Comparison of ENCODE assay signal across 1 cellular context in the genomic region with DNA sequence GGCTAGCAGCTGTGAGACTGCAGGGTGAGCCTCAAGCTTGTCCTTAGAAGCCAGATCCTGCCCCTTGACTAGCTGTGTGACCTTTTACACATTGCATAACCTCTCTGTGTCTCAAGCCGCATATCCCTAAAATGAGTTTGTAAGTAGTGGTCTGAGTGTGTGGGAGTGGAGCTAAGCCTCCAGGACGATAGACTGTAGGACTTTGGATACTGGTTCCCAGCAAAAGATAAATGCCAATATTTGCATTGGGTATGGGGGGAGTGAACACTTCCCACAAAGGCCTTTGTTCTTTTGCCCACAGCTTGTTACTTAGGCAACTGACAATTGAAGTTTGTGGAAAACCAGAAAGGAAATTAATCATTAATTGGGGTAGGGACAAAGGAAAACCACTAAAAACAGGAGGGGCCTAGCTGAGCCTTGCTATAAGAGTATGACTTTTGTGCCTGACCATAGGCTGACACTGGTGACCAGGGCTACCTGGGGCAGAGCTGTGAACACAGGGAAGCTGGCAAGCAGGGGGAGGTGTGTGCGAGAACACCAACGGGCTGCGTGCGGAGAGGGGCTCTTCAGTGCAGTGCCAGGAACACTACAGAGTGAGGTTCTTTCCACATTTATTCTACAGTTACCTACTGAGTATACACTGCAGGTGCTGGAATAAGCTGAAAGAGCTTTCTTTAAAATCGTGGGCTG.
A peak's percentile ranks its signal among the peaks of the same experiment; 100 is the strongest.
TF ChIP-seq lines count a peak whose summit lies in the region.

No MANE protein-coding gene starts in this region.

TF ChIP-seq in HepG2, 621 proteins besides CTCF, POLR2A, EP300 and RAD21 (continued from another document and continues in another):
- TF ChIP-seq, protein P1, sequence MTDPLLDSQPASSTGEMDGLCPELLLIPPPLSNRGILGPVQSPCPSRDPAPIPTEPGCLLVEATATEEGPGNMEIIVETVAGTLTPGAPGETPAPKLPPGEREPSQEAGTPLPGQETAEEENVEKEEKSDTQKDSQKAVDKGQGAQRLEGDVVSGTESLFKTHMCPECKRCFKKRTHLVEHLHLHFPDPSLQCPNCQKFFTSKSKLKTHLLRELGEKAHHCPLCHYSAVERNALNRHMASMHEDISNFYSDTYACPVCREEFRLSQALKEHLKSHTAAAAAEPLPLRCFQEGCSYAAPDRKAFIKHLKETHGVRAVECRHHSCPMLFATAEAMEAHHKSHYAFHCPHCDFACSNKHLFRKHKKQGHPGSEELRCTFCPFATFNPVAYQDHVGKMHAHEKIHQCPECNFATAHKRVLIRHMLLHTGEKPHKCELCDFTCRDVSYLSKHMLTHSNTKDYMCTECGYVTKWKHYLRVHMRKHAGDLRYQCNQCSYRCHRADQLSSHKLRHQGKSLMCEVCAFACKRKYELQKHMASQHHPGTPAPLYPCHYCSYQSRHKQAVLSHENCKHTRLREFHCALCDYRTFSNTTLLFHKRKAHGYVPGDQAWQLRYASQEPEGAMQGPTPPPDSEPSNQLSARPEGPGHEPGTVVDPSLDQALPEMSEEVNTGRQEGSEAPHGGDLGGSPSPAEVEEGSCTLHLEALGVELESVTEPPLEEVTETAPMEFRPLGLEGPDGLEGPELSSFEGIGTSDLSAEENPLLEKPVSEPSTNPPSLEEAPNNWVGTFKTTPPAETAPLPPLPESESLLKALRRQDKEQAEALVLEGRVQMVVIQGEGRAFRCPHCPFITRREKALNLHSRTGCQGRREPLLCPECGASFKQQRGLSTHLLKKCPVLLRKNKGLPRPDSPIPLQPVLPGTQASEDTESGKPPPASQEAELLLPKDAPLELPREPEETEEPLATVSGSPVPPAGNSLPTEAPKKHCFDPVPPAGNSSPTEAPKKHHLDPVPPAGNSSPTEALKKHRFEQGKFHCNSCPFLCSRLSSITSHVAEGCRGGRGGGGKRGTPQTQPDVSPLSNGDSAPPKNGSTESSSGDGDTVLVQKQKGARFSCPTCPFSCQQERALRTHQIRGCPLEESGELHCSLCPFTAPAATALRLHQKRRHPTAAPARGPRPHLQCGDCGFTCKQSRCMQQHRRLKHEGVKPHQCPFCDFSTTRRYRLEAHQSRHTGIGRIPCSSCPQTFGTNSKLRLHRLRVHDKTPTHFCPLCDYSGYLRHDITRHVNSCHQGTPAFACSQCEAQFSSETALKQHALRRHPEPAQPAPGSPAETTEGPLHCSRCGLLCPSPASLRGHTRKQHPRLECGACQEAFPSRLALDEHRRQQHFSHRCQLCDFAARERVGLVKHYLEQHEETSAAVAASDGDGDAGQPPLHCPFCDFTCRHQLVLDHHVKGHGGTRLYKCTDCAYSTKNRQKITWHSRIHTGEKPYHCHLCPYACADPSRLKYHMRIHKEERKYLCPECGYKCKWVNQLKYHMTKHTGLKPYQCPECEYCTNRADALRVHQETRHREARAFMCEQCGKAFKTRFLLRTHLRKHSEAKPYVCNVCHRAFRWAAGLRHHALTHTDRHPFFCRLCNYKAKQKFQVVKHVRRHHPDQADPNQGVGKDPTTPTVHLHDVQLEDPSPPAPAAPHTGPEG (CRISPR knock-in tag; IDR thresholded peaks at IDR 0.05), result 0 out of 2 replicates have a peak, but pooled peaks have one; percentile 33
- TF ChIP-seq HES4 (CRISPR knock-in tag; IDR thresholded peaks at IDR 0.05; ENCODE audit: borderline replicate concordance) (no peak), ZNF484 (CRISPR knock-in tag; IDR thresholded peaks at IDR 0.05; ENCODE audit: borderline replicate concordance, low read depth) (no peak), JUNB (CRISPR knock-in tag; IDR thresholded peaks at IDR 0.05; ENCODE audit: borderline replicate concordance) (no peak), ZNF703 (CRISPR knock-in tag; IDR thresholded peaks at IDR 0.05; ENCODE audit: borderline replicate concordance) (no peak), ZNF605 (CRISPR knock-in tag; IDR thresholded peaks at IDR 0.05) (no peak), ADNP (CRISPR knock-in tag; IDR thresholded peaks at IDR 0.05) (peak; percentile 99), ZNF382 (CRISPR knock-in tag; IDR thresholded peaks at IDR 0.05; ENCODE audit: borderline replicate concordance) (no peak), NR1H2 (CRISPR knock-in tag; IDR thresholded peaks at IDR 0.05; ENCODE audit: borderline replicate concordance, low read depth) (no peak), ZKSCAN8 (CRISPR knock-in tag; IDR thresholded peaks at IDR 0.05; ENCODE audit: borderline replicate concordance) (peak; percentile 78), ZNF552 (CRISPR knock-in tag; IDR thresholded peaks at IDR 0.05; ENCODE audit: borderline replicate concordance) (peak; percentile 71), RFX5 (IDR thresholded peaks at IDR 0.05; ENCODE audit: low read depth, low read length) (peak; percentile 7; the same call in 1 of the 2 replicates), ARNT (IDR thresholded peaks at IDR 0.05) (no peak), ZFX (CRISPR knock-in tag; IDR thresholded peaks at IDR 0.05; ENCODE audit: low read depth) (peak; percentile 76; the same call in 1 of the 2 replicates), TBP (CRISPR knock-in tag; IDR thresholded peaks at IDR 0.05) (no peak), NFATC3 (CRISPR knock-in tag; IDR thresholded peaks at IDR 0.05) (no peak), MBNL3 (CRISPR knock-in tag; conservative IDR thresholded peaks at IDR 0.05) (no peak), PPARG (CRISPR knock-in tag; conservative IDR thresholded peaks at IDR 0.05) (peak; percentile 85), ETV6 (CRISPR knock-in tag; conservative IDR thresholded peaks at IDR 0.05) (no peak), HCFC1 (IDR thresholded peaks at IDR 0.05; ENCODE audit: low read depth, low read length) (no peak), ZNF292 (CRISPR knock-in tag; IDR thresholded peaks at IDR 0.05; ENCODE audit: borderline replicate concordance, low read depth) (peak; percentile 95), ZNF510 (CRISPR knock-in tag; IDR thresholded peaks at IDR 0.05; ENCODE audit: low read depth) (no peak), NCOR1 (IDR thresholded peaks at IDR 0.05; ENCODE audit: borderline replicate concordance, low read length) (peak; percentile 98; the same call in 1 of the 2 replicates), RARA (CRISPR knock-in tag; IDR thresholded peaks at IDR 0.05) (peak; percentile 86), RBM39 (IDR thresholded peaks at IDR 0.05; ENCODE audit: low read depth, low read length, poor library complexity, severe bottlenecking) (no peak), ZNF629 (CRISPR knock-in tag; conservative IDR thresholded peaks at IDR 0.05) (no peak), FOXP1 (IDR thresholded peaks at IDR 0.05) (0 out of 2 replicates have a peak, but pooled peaks have one; percentile 23), FOXP1 (CRISPR knock-in tag; IDR thresholded peaks at IDR 0.05) (peak; percentile 89), CBFB (CRISPR knock-in tag; IDR thresholded peaks at IDR 0.05) (peak; percentile 94), HMG20A (CRISPR knock-in tag; IDR thresholded peaks at IDR 0.05; ENCODE audit: borderline replicate concordance) (peak; percentile 94), ISX (CRISPR knock-in tag; conservative IDR thresholded peaks at IDR 0.05) (no peak), CC2D1A (CRISPR knock-in tag; IDR thresholded peaks at IDR 0.05) (no peak), ZNF205 (CRISPR knock-in tag; IDR thresholded peaks at IDR 0.05) (peak; percentile 75; the same call in 1 of the 2 replicates)
- TF ChIP-seq, protein P2, sequence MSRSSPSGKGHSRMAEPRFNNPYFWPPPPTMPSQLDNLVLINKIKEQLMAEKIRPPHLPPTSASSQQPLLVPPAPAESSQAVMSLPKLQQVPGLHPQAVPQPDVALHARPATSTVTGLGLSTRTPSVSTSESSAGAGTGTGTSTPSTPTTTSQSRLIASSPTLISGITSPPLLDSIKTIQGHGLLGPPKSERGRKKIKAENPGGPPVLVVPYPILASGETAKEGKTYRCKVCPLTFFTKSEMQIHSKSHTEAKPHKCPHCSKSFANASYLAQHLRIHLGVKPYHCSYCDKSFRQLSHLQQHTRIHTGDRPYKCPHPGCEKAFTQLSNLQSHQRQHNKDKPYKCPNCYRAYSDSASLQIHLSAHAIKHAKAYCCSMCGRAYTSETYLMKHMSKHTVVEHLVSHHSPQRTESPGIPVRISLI (CRISPR knock-in tag; IDR thresholded peaks at IDR 0.05; ENCODE audit: borderline replicate concordance), result no peak
- TF ChIP-seq, protein P3, sequence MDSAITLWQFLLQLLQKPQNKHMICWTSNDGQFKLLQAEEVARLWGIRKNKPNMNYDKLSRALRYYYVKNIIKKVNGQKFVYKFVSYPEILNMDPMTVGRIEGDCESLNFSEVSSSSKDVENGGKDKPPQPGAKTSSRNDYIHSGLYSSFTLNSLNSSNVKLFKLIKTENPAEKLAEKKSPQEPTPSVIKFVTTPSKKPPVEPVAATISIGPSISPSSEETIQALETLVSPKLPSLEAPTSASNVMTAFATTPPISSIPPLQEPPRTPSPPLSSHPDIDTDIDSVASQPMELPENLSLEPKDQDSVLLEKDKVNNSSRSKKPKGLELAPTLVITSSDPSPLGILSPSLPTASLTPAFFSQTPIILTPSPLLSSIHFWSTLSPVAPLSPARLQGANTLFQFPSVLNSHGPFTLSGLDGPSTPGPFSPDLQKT (CRISPR knock-in tag; IDR thresholded peaks at IDR 0.05; ENCODE audit: borderline replicate concordance), result no peak
- TF ChIP-seq, protein P4, sequence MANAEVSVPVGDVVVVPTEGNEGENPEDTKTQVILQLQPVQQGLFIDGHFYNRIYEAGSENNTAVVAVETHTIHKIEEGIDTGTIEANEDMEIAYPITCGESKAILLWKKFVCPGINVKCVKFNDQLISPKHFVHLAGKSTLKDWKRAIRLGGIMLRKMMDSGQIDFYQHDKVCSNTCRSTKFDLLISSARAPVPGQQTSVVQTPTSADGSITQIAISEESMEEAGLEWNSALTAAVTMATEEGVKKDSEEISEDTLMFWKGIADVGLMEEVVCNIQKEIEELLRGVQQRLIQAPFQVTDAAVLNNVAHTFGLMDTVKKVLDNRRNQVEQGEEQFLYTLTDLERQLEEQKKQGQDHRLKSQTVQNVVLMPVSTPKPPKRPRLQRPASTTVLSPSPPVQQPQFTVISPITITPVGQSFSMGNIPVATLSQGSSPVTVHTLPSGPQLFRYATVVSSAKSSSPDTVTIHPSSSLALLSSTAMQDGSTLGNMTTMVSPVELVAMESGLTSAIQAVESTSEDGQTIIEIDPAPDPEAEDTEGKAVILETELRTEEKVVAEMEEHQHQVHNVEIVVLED (CRISPR knock-in tag; IDR thresholded peaks at IDR 0.05; ENCODE audit: borderline replicate concordance), result peak; percentile 39; the same call in 1 of the 2 replicates
- TF ChIP-seq, protein P5, sequence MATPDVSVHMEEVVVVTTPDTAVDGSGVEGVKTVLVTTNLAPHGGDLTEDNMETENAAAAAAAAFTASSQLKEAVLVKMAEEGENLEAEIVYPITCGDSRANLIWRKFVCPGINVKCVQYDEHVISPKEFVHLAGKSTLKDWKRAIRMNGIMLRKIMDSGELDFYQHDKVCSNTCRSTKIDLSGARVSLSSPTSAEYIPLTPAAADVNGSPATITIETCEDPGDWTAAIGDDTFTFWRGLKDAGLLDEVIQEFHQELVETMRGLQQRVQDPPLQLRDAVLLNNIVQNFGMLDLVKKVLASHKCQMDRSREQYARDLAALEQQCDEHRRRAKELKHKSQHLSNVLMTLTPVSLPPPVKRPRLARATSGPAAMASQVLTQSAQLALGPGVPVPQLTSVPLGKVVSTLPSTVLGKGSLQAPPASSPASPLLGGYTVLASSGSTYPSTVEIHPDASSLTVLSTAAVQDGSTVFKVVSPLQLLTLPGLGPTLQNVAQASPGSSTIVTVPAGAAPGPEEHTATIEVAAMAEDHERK (CRISPR knock-in tag; IDR thresholded peaks at IDR 0.05; ENCODE audit: low read depth), result no peak
- TF ChIP-seq, protein P6, sequence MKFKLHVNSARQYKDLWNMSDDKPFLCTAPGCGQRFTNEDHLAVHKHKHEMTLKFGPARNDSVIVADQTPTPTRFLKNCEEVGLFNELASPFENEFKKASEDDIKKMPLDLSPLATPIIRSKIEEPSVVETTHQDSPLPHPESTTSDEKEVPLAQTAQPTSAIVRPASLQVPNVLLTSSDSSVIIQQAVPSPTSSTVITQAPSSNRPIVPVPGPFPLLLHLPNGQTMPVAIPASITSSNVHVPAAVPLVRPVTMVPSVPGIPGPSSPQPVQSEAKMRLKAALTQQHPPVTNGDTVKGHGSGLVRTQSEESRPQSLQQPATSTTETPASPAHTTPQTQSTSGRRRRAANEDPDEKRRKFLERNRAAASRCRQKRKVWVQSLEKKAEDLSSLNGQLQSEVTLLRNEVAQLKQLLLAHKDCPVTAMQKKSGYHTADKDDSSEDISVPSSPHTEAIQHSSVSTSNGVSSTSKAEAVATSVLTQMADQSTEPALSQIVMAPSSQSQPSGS (CRISPR knock-in tag; IDR thresholded peaks at IDR 0.05), result peak; percentile 49
- TF ChIP-seq, protein P7, sequence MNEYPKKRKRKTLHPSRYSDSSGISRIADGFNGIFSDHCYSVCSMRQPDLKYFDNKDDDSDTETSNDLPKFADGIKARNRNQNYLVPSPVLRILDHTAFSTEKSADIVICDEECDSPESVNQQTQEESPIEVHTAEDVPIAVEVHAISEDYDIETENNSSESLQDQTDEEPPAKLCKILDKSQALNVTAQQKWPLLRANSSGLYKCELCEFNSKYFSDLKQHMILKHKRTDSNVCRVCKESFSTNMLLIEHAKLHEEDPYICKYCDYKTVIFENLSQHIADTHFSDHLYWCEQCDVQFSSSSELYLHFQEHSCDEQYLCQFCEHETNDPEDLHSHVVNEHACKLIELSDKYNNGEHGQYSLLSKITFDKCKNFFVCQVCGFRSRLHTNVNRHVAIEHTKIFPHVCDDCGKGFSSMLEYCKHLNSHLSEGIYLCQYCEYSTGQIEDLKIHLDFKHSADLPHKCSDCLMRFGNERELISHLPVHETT (CRISPR knock-in tag; conservative IDR thresholded peaks at IDR 0.05), result no peak; the same call in 1 of the 2 replicates
- TF ChIP-seq, protein P8, sequence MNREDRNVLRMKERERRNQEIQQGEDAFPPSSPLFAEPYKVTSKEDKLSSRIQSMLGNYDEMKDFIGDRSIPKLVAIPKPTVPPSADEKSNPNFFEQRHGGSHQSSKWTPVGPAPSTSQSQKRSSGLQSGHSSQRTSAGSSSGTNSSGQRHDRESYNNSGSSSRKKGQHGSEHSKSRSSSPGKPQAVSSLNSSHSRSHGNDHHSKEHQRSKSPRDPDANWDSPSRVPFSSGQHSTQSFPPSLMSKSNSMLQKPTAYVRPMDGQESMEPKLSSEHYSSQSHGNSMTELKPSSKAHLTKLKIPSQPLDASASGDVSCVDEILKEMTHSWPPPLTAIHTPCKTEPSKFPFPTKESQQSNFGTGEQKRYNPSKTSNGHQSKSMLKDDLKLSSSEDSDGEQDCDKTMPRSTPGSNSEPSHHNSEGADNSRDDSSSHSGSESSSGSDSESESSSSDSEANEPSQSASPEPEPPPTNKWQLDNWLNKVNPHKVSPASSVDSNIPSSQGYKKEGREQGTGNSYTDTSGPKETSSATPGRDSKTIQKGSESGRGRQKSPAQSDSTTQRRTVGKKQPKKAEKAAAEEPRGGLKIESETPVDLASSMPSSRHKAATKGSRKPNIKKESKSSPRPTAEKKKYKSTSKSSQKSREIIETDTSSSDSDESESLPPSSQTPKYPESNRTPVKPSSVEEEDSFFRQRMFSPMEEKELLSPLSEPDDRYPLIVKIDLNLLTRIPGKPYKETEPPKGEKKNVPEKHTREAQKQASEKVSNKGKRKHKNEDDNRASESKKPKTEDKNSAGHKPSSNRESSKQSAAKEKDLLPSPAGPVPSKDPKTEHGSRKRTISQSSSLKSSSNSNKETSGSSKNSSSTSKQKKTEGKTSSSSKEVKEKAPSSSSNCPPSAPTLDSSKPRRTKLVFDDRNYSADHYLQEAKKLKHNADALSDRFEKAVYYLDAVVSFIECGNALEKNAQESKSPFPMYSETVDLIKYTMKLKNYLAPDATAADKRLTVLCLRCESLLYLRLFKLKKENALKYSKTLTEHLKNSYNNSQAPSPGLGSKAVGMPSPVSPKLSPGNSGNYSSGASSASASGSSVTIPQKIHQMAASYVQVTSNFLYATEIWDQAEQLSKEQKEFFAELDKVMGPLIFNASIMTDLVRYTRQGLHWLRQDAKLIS (CRISPR knock-in tag; IDR thresholded peaks at IDR 0.05), result no peak
- TF ChIP-seq, protein P9, sequence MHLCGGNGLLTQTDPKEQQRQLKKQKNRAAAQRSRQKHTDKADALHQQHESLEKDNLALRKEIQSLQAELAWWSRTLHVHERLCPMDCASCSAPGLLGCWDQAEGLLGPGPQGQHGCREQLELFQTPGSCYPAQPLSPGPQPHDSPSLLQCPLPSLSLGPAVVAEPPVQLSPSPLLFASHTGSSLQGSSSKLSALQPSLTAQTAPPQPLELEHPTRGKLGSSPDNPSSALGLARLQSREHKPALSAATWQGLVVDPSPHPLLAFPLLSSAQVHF (CRISPR knock-in tag; IDR thresholded peaks at IDR 0.05), result no peak
